28 cellular contexts compared by ENCODE assay signal in genomic region chr4:84366111-84366510, GRCh38.
DNase-seq lines count a peak whose midpoint lies in the region; ATAC-seq lines count a peak whose summit lies in the region.
"Had no signal": no experiment of that assay in that cellular context is flagged by ENCODE, and none has a peak within 500 bp of the region (broad histone marks: within the 10 kb centered on the region; RNA-seq: fewer than 3 reads in every experiment).

No MANE protein-coding gene starts in this region.

- ATAC-seq in GM21825 (IDR thresholded peaks at IDR 0.05; ENCODE audit: unreplicated experiment): no peak
- ATAC-seq: esophagus mucosa, heart right ventricle, K562, left cardiac atrium, sciatic nerve, SK-N-SH treated with all-trans-retinoic acid at 6 μM for 48 hours, T-helper 17 cell had no signal

- DNase-seq in NCI-H748 (lab: John Stamatoyannopoulos, UW; ENCODE audit: unreplicated experiment) (peak; percentile 34), NCI-H748 treated with DMSO at 0.1 percent for 48 hours (lab: John Stamatoyannopoulos, UW) (no peak), NCI-H1694 (lab: John Stamatoyannopoulos, UW) (peak; percentile 43), astrocyte of the hippocampus (ENCODE audit: low read depth, low spot score) (peak; percentile 56), SK-N-DZ (ENCODE audit: low spot score) (no peak), DMS114 treated with DMSO at 0.1 percent for 48 hours (lab: John Stamatoyannopoulos, UW; ENCODE audit: unreplicated experiment) (no peak)
- no peak for DNase-seq in activated CD8-positive, alpha-beta memory T cell treated with anti-CD3 and anti-CD28 coated beads for 24 hours
- DNase-seq: activated CD4-positive, alpha-beta memory T cell treated with anti-CD3 and anti-CD28 coated beads, Interleukin-2, amount 10 ng/mL, durations not matched to agents 7 days and 5 days; activated CD4-positive, CD25-positive, alpha-beta regulatory T cell treated with anti-CD3 and anti-CD28 coated beads, Interleukin-2, amount 50 U/mL, for 72 hours; activated naive CD8-positive, alpha-beta T cell treated with anti-CD3 and anti-CD28 coated beads for 36 hours; BE2C; CD8-positive, alpha-beta memory T cell; central memory CD4-positive, alpha-beta T cell; DMS53; endodermal cell; foreskin fibroblast; heart right ventricle; left cardiac atrium; MM.1S; NCI-H1436 treated with DMSO at 0.1 percent for 48 hours; NCI-H82; stimulated activated naive CD4-positive, alpha-beta T cell treated with Interleukin-2 at 50 U/mL for 16 hours; T-helper 17 cell had no signal

Comparison
In these comparisons a context has a peak if more than half of its experiments do, and no peak if none do; other contexts are left out.
1. DNase-seq: peak in NCI-H748 (single experiment), NCI-H1694 (single experiment) and astrocyte of the hippocampus (single experiment); none in NCI-H748 treated with DMSO at 0.1 percent for 48 hours (single experiment), SK-N-DZ (single experiment), DMS114 treated with DMSO at 0.1 percent for 48 hours (single experiment) and activated CD8-positive, alpha-beta memory T cell treated with anti-CD3 and anti-CD28 coated beads for 24 hours (single experiment).